In genomic region chr2:216554286-216554685, GRCh38 we compare ENCODE assay signal across 1 cellular context.
TF ChIP-seq lines count a peak whose summit lies in the region.

No MANE protein-coding gene starts in this region.

TF ChIP-seq in GM12878, 131 proteins besides CTCF, POLR2A, EP300 and RAD21 (continued from another document):
- TF ChIP-seq MLLT1 (IDR thresholded peaks at IDR 0.05) (no peak), SP1 (IDR thresholded peaks at IDR 0.05; ENCODE audit: low read depth, low read length) (no peak)
